Comparison of ENCODE assay signal across 8 cellular contexts in the genomic region with DNA sequence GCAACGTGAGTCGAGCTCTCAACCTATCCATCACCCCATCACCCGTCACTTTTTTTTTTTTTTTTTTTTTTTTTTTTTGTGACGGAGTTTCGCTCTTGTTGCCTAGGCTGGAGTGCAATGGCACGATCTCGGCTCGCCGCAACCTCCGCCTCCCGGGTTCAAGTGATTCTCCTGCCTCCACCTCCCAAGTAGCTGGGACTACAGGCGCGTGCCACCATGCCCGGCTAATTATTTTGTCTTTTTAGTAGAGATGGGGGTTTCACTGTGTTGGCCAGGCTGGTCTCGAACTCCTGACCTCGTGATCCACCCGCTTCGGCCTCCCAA. TPM values are rescaled to one million over a fixed set of nuclear protein-coding genes. Genes with fewer than 3 reads are reported as not detected.
DNase-seq lines count a peak whose midpoint lies in the region; ATAC-seq and TF ChIP-seq lines count a peak whose summit lies in the region.
"Not testable (repeated sequence)": the region's sequence is repeated elsewhere in the genome, so short reads cannot be mapped to it uniquely, and the experiment has no call there.

No MANE protein-coding gene starts in this region.

- H3K9me3 Mint-ChIP-seq in brain, mesothelial cell of epicardium: not testable (repeated sequence)

- H3K27ac Mint-ChIP-seq in brain (peak overlapping the region; percentile 90 to 98 (median 97)), mesothelial cell of epicardium (peak overlapping the region; percentile 94)

- not testable (repeated sequence) for H3K36me3 Mint-ChIP-seq in brain, mesothelial cell of epicardium

- not testable (repeated sequence) for DNase-seq in A673 (ENCODE audit: low spot score); foreskin fibroblast; mesothelial cell of epicardium (ENCODE audit: low spot score in 2 of 2, unreplicated experiment in 2 of 2)

- TSS peak; percentile 70 for BruUV-seq in A673 (replicated peaks; lab: Mats Ljungman, UMichigan)

- peaks cover 42% of the 10 kb centered on the region for H3K4me1 Mint-ChIP-seq in brain
- H3K4me1 Mint-ChIP-seq in mesothelial cell of epicardium = peaks cover 16% of the 10 kb centered on the region

- H3K9me3 ChIP-seq in A673 (ENCODE audit: low read depth, low read length, poor library complexity, severe bottlenecking); skeletal muscle tissue (ENCODE audit: control insufficient read depth in 3 of 3, low read length in 3 of 3): not testable (repeated sequence)

- H3K36me3 ChIP-seq in A673 (ENCODE audit: insufficient read depth, low read length, poor library complexity, severe bottlenecking); skeletal muscle tissue (ENCODE audit: control insufficient read depth in 3 of 3, insufficient read depth in 3 of 3, low read length in 3 of 3): not testable (repeated sequence)

- H3K27me3 Mint-ChIP-seq in brain; mesothelial cell of epicardium (ENCODE audit: low read depth): not testable (repeated sequence)

- intact Hi-C loops in A673 (cut with micrococcal nuclease; ENCODE audit: unreplicated experiment) = not testable (repeated sequence)

- CTCF ChIA-PET in A673 (lab: Charles Lee) = interaction anchor here (0.5 to 0.8 kb wide), 3 partner anchors 12 to 605 kb away, joined by 3 to 5 read pairs (median 4); partner anchors contain the start of genes ACLY and NAGLU

- H3K9ac ChIP-seq in skeletal muscle tissue (ENCODE audit: low read depth in 1 of 3, low read length in 3 of 3) = peak overlapping the region; percentile 71 to 91 (median 86)

- not testable (repeated sequence) for H3K27me3 ChIP-seq in A673 (replicated peaks; ENCODE audit: insufficient read depth, low read depth, low read length, poor library complexity); skeletal muscle tissue (ENCODE audit: control insufficient read depth in 3 of 3, insufficient read depth in 3 of 3, low read length in 3 of 3)

- ATAC-seq in GM19043 (IDR thresholded peaks at IDR 0.05; ENCODE audit: low read depth, unreplicated experiment) (peak; percentile 8), HG03571 (IDR thresholded peaks at IDR 0.05; ENCODE audit: unreplicated experiment) (peak; percentile 14)

- peak overlapping the region; percentile 56 for H3K4me3 ChIP-seq in A673 (ENCODE audit: low read depth, low read length, poor library complexity, severe bottlenecking)
- H3K4me3 ChIP-seq in foreskin fibroblast (ENCODE audit: low read depth in 1 of 2, low read length in 2 of 2) = peak overlapping the region; percentile 59 to 80
- H3K4me3 ChIP-seq in skeletal muscle tissue (ENCODE audit: low read length in 3 of 3) = peak overlapping the region; percentile 84 to 92 (median 91)

- not testable (repeated sequence) for H3K4me1 ChIP-seq in A673 (ENCODE audit: insufficient read depth, low read length, poor library complexity, severe bottlenecking)
- H3K4me1 ChIP-seq in skeletal muscle tissue (ENCODE audit: control insufficient read depth in 3 of 3, insufficient read depth in 3 of 3, low read length in 3 of 3) = peaks cover 5 to 11% (median 10%) of the 10 kb centered on the region in 3 donors

- H3K4me3 Mint-ChIP-seq in brain = peak overlapping the region; percentile 93 to 96 (median 94)
- peak overlapping the region; percentile 80 for H3K4me3 Mint-ChIP-seq in mesothelial cell of epicardium

- not testable (repeated sequence) for TF ChIP-seq CTCF in A673 (conservative IDR thresholded peaks at IDR 0.05; ENCODE audit: low read depth, low read length); VCaP (conservative IDR thresholded peaks at IDR 0.05); brain (conservative IDR thresholded peaks at IDR 0.05); foreskin fibroblast (IDR thresholded peaks at IDR 0.05; ENCODE audit: low read depth, low read length); mesothelial cell of epicardium (IDR thresholded peaks at IDR 0.05; ENCODE audit: unreplicated experiment)

- H3K27ac ChIP-seq in A673 (ENCODE audit: low read depth, low read length, poor library complexity, severe bottlenecking) (peak overlapping the region; percentile 37), VCaP (peak overlapping the region; percentile 78), skeletal muscle tissue (ENCODE audit: low read depth, low read length) (peak overlapping the region; percentile 76)

- POLR2A ChIA-PET in A673 (lab: Charles Lee; ENCODE audit: low non-redundant PET) = interaction anchor here (0.5 to 1.0 kb wide), 3 partner anchors 36 to 239 kb away, joined by 4 to 8 read pairs (median 5); partner anchors contain the start of gene CNP

RNA-seq across cellular contexts. Expression of gene ODAD4, which starts 0.4 kb away (rescaled TPM):
- 0.97 and 1.8 TPM in 2 replicates for total RNA-seq in A673 (2021)
- 6.2 TPM for polyA plus RNA-seq in brain (ENCODE audit: insufficient read depth, low read depth, low replicate concordance)
- 1.3 to 2.1 TPM (median 1.7 TPM) in 3 replicates for total RNA-seq in mesothelial cell of epicardium
- 1.0 TPM for total RNA-seq in skeletal muscle tissue

RNA-seq across cellular contexts. Expression of gene ACLY, which starts 12.0 kb away (rescaled TPM):
- total RNA-seq in A673 (2021) (175 and 191 TPM in 2 replicates), mesothelial cell of epicardium (126 to 133 TPM (median 130 TPM) in 3 replicates), skeletal muscle tissue (49.1 TPM)
- 126 TPM for polyA plus RNA-seq in brain (ENCODE audit: insufficient read depth, low read depth, low replicate concordance)

RNA-seq across cellular contexts. Expression of gene CNP, which starts 35.8 kb away (rescaled TPM):
- total RNA-seq in A673 (2021) (55.5 and 55.6 TPM in 2 replicates), mesothelial cell of epicardium (67.6 to 70.2 TPM (median 68.1 TPM) in 3 replicates), skeletal muscle tissue (25.1 TPM)
- polyA plus RNA-seq in brain (ENCODE audit: insufficient read depth, low read depth, low replicate concordance) = 808 TPM
